ENCODE assay signal across 32 cellular contexts in genomic region chr18:67788315-67788714, GRCh38.
"Had no signal": no experiment of that assay in that cellular context is flagged by ENCODE, and none has a peak within 500 bp of the region (broad histone marks: within the 10 kb centered on the region; RNA-seq: fewer than 3 reads in every experiment).

No MANE protein-coding gene starts in this region.

- H3K4me3 Mint-ChIP-seq: activated B cell treated with CpG ODN at 0.5 μM for 24 hours; activated CD8-positive, alpha-beta T cell treated with anti-CD3 and anti-CD28 coated beads for 36 hours; activated naive CD4-positive, alpha-beta T cell treated with anti-CD3 and anti-CD28 coated beads for 36 hours; activated naive CD4-positive, alpha-beta T cell treated with anti-CD3 and anti-CD28 coated beads, Interleukin-2, amount 50 U/mL, for 24 hours; activated naive CD8-positive, alpha-beta T cell treated with anti-CD3 and anti-CD28 coated beads for 36 hours; activated naive CD8-positive, alpha-beta T cell treated with anti-CD3 and anti-CD28 coated beads, Interleukin-2, amount 50 U/mL, for 24 hours; activated T-cell treated with anti-CD3 and anti-CD28 coated beads, Interleukin-2, amount 50 U/mL, for 4 hours; brain; endodermal cell; T-helper 1 cell treated with Interleukin-12 subunit alpha and Interleukin-12 subunit beta and Interleukin-4 antibody, amounts not matched to agents 30 μg/mL and 1 μg/mL, for 36 hours had no signal

- H3K9me3 ChIP-seq: adrenal gland, ascending aorta, breast epithelium, colonic mucosa had no signal

- H3K4me1 ChIP-seq: adrenal gland, ascending aorta, breast epithelium, colonic mucosa had no signal

- H3K4me3 ChIP-seq: adrenal gland, ascending aorta, breast epithelium, cardiac muscle cell, colonic mucosa had no signal

- H3K36me3 ChIP-seq: adrenal gland, ascending aorta, breast epithelium, cardiac muscle cell, colonic mucosa, WERI-Rb-1 had no signal

- H3K27ac Mint-ChIP-seq: activated B cell treated with CpG ODN at 0.5 μM for 24 hours; activated CD8-positive, alpha-beta T cell treated with anti-CD3 and anti-CD28 coated beads for 36 hours; activated naive CD4-positive, alpha-beta T cell treated with anti-CD3 and anti-CD28 coated beads for 36 hours; activated naive CD4-positive, alpha-beta T cell treated with anti-CD3 and anti-CD28 coated beads, Interleukin-2, amount 50 U/mL, for 24 hours; activated naive CD8-positive, alpha-beta T cell treated with anti-CD3 and anti-CD28 coated beads for 36 hours; activated naive CD8-positive, alpha-beta T cell treated with anti-CD3 and anti-CD28 coated beads, Interleukin-2, amount 50 U/mL, for 24 hours; activated T-helper 2 cell treated with anti-CD3 and anti-CD28 coated beads, Interferon-gamma antibody, Interleukin-2, Interleukin-4, amounts not matched to agents 10 μg/mL and 5 μg/mL and 100 μg/mL, durations not matched to agents 14 hours and 24 hours and 36 hours; brain; endodermal cell; T-helper 1 cell treated with Interleukin-12 subunit alpha and Interleukin-12 subunit beta and Interleukin-4 antibody, amounts not matched to agents 30 μg/mL and 1 μg/mL, for 36 hours had no signal

- ATAC-seq: activated CD4-positive, CD25-positive, alpha-beta regulatory T cell treated with anti-CD3 and anti-CD28 coated beads, Interleukin-2, amount 50 U/mL, for 24 hours; activated CD8-positive, alpha-beta T cell treated with anti-CD3 and anti-CD28 coated beads for 36 hours; activated naive CD8-positive, alpha-beta T cell treated with anti-CD3 and anti-CD28 coated beads, Interleukin-2, amount 50 U/mL, for 24 hours; activated T-cell treated with anti-CD3 and anti-CD28 coated beads, Interleukin-2, amount 50 U/mL, for 4 hours; esophagus mucosa had no signal

- H3K9me3 Mint-ChIP-seq: activated B cell treated with CpG ODN at 0.5 μM for 24 hours; activated CD8-positive, alpha-beta T cell treated with anti-CD3 and anti-CD28 coated beads for 36 hours; activated naive CD4-positive, alpha-beta T cell treated with anti-CD3 and anti-CD28 coated beads, Interleukin-2, amount 50 U/mL, for 24 hours; activated naive CD8-positive, alpha-beta T cell treated with anti-CD3 and anti-CD28 coated beads for 36 hours; activated naive CD8-positive, alpha-beta T cell treated with anti-CD3 and anti-CD28 coated beads, Interleukin-2, amount 50 U/mL, for 24 hours; activated T-cell treated with anti-CD3 and anti-CD28 coated beads, Interleukin-2, amount 50 U/mL, for 4 hours; activated T-helper 2 cell treated with anti-CD3 and anti-CD28 coated beads, Interferon-gamma antibody, Interleukin-2, Interleukin-4, amounts not matched to agents 10 μg/mL and 5 μg/mL and 100 μg/mL, durations not matched to agents 14 hours and 24 hours and 36 hours; endodermal cell; T-helper 1 cell treated with Interleukin-12 subunit alpha and Interleukin-12 subunit beta and Interleukin-4 antibody, amounts not matched to agents 30 μg/mL and 1 μg/mL, for 36 hours had no signal

- H3K27ac ChIP-seq: adrenal gland, ascending aorta, breast epithelium, cardiac muscle cell, colonic mucosa, WERI-Rb-1 had no signal

- DNase-seq: activated B cell treated with CpG ODN at 0.5 μM for 24 hours; activated CD4-positive, alpha-beta T cell treated with anti-CD3 and anti-CD28 coated beads for 48 hours; activated CD4-positive, alpha-beta T cell treated with anti-CD3 and anti-CD28 coated beads, Interleukin-2, amount 50 U/mL, for 1 hour; activated CD4-positive, alpha-beta T cell treated with anti-CD3 and anti-CD28 coated beads, Interleukin-2, amount 50 U/mL, for 48 hours; activated CD8-positive, alpha-beta memory T cell treated with anti-CD3 and anti-CD28 coated beads for 24 hours; activated CD8-positive, alpha-beta T cell treated with anti-CD3 and anti-CD28 coated beads for 36 hours; activated effector memory CD4-positive, alpha-beta T cell treated with anti-CD3 and anti-CD28 coated beads, Interleukin-2, amount 50 U/mL, for 16 hours; activated naive CD4-positive, alpha-beta T cell treated with anti-CD3 and anti-CD28 coated beads for 36 hours; activated naive CD8-positive, alpha-beta T cell treated with anti-CD3 and anti-CD28 coated beads for 36 hours; activated naive CD8-positive, alpha-beta T cell treated with anti-CD3 and anti-CD28 coated beads, Interleukin-2, amount 50 U/mL, for 24 hours; activated T-cell treated with anti-CD3 and anti-CD28 coated beads, Interleukin-2, amount 50 U/mL, for 4 hours; adrenal gland; amygdala; central memory CD4-positive, alpha-beta T cell; cerebellar nuclear complex; colonic mucosa; effector CD8-positive, alpha-beta T cell; endodermal cell; foreskin fibroblast; head of caudate nucleus; T-helper 9 cell; WERI-Rb-1 had no signal

- H3K27me3 ChIP-seq: adrenal gland, ascending aorta, breast epithelium, cardiac muscle cell, colonic mucosa had no signal

- H3K36me3 Mint-ChIP-seq: activated naive CD4-positive, alpha-beta T cell treated with anti-CD3 and anti-CD28 coated beads, Interleukin-2, amount 50 U/mL, for 24 hours; activated naive CD8-positive, alpha-beta T cell treated with anti-CD3 and anti-CD28 coated beads for 36 hours; brain had no signal

- H3K27me3 Mint-ChIP-seq: activated B cell treated with CpG ODN at 0.5 μM for 24 hours; activated CD8-positive, alpha-beta T cell treated with anti-CD3 and anti-CD28 coated beads for 36 hours; activated naive CD4-positive, alpha-beta T cell treated with anti-CD3 and anti-CD28 coated beads, Interleukin-2, amount 50 U/mL, for 24 hours had no signal

- FAIRE-seq: frontal cortex had no signal

- H3K4me1 Mint-ChIP-seq: activated B cell treated with CpG ODN at 0.5 μM for 24 hours; activated naive CD4-positive, alpha-beta T cell treated with anti-CD3 and anti-CD28 coated beads, Interleukin-2, amount 50 U/mL, for 24 hours; endodermal cell had no signal
